In genomic region chr18:9870431-9871023, GRCh38 we compare ENCODE assay signal across 2 cellular contexts.
TF ChIP-seq lines count a peak whose summit lies in the region.

No MANE protein-coding gene starts in this region.

TF ChIP-seq in HepG2, 621 proteins besides CTCF, POLR2A, EP300 and RAD21:
- TF ChIP-seq CEBPG (CRISPR knock-in tag; IDR thresholded peaks at IDR 0.05) (no peak), ZNF256 (CRISPR knock-in tag; conservative IDR thresholded peaks at IDR 0.05) (no peak), ZNF225 (CRISPR knock-in tag; IDR thresholded peaks at IDR 0.05) (no peak), PHF20 (CRISPR knock-in tag; IDR thresholded peaks at IDR 0.05) (no peak), HBP1 (CRISPR knock-in tag; IDR thresholded peaks at IDR 0.05; ENCODE audit: low read depth) (no peak), CENPX (CRISPR knock-in tag; IDR thresholded peaks at IDR 0.05) (no peak), NPAS2 (CRISPR knock-in tag; IDR thresholded peaks at IDR 0.05; ENCODE audit: borderline replicate concordance) (no peak), TRIM22 (IDR thresholded peaks at IDR 0.05) (no peak), MEF2D (CRISPR knock-in tag; IDR thresholded peaks at IDR 0.05) (no peak), NR0B2 (CRISPR knock-in tag; IDR thresholded peaks at IDR 0.05) (no peak), ZFY (CRISPR knock-in tag; IDR thresholded peaks at IDR 0.05) (no peak)
TF ChIP-seq in HepG2: peak in this region for 0.

TF ChIP-seq in GM12891, 5 proteins besides CTCF, POLR2A, EP300 and RAD21:
- no peak for TF ChIP-seq TAF1 (IDR thresholded peaks at IDR 0.05; ENCODE audit: low read depth, low read length)
- TF ChIP-seq SPI1 (IDR thresholded peaks at IDR 0.05; ENCODE audit: low read depth, low read length), result no peak
- TF ChIP-seq POU2F2 (IDR thresholded peaks at IDR 0.05; ENCODE audit: low read depth, low read length), result no peak
- TF ChIP-seq POLR2AphosphoS5 (IDR thresholded peaks at IDR 0.05; ENCODE audit: low read depth, low read length), result no peak
- TF ChIP-seq PAX5 (IDR thresholded peaks at IDR 0.05; ENCODE audit: insufficient read depth, low read length, severe bottlenecking), result no peak
